19 cellular contexts compared by ENCODE assay signal in the genomic region with DNA sequence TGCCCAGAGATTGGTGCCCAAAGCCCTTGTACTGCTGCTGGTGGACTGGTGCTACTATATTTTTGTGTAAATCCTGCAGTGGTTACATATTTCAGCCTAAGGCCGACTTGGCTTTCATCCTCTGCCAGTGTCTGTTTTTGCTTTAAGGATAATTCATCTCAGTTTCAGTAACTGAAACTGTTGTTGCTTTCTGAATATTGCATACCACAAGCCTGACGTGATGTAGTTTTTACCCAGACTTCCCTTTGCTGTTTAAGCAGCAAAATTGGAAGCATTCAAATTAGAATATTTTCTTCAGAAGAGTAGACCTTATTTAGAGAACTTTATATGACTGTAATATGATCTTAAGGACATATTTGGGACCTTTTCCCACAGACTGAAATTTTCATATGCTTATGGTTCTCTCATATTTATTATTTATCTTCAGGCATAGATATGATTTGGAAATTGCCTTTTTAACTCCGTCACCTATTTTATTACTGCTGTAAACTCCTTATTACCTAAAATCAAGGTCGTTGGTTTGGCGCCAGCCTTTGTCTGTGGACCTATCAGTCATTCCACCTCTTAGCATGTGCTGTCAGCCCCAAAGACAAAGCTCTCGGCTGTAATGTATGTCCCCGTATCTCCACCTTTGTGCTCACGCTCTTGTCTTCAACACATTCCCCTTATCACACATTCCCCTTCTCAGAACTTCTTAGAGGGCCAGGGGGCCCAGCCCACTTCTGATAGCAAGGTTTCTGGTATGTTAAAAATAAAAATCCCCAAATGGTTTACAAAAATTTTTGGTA.
DNase-seq lines count a peak whose midpoint lies in the region; ATAC-seq and TF ChIP-seq lines count a peak whose summit lies in the region.
"Had no signal": no experiment of that assay in that cellular context is flagged by ENCODE, and none has a peak within 500 bp of the region (broad histone marks: within the 10 kb centered on the region; RNA-seq: fewer than 3 reads in every experiment).

No MANE protein-coding gene starts in this region.

- no peak overlapping the region for H3K4me3 ChIP-seq in hepatocyte
- H3K4me3 ChIP-seq: right lobe of liver had no signal

- H3K9me2 ChIP-seq in hepatocyte (replicated peaks; ENCODE audit: insufficient read depth): no peaks in the 10 kb centered on the region

- no peak overlapping the region for H3K4me2 ChIP-seq in hepatocyte

- no peaks in the 10 kb centered on the region for H3K9me3 Mint-ChIP-seq in activated CD8-positive, alpha-beta memory T cell treated with anti-CD3 and anti-CD28 coated beads, Interleukin-2, amount 10 ng/mL, durations not matched to agents 7 days and 5 days (ENCODE audit: low read depth)
- H3K9me3 Mint-ChIP-seq: brain; CD8-positive, alpha-beta memory T cell had no signal

- H3K79me2 ChIP-seq in hepatocyte: no peaks in the 10 kb centered on the region

- peaks cover 3% of the 10 kb centered on the region for H3K27me3 Mint-ChIP-seq in activated CD8-positive, alpha-beta memory T cell treated with anti-CD3 and anti-CD28 coated beads, Interleukin-2, amount 10 ng/mL, durations not matched to agents 7 days and 5 days
- H3K27me3 Mint-ChIP-seq: brain had no signal

- no peak for TF ChIP-seq CTCF in hepatocyte (IDR thresholded peaks at IDR 0.05; ENCODE audit: poor library complexity)

- DNase-seq in Right ventricle myocardium superior: no peak
- no peak for DNase-seq in cardiac septum (ENCODE audit: low spot score)
- DNase-seq in dedifferentiated amniotic fluid mesenchymal stem cell (ENCODE audit: extremely low spot score): peak; percentile 75
- peak; percentile 27 for DNase-seq in hepatocyte (ENCODE audit: low spot score)
- no peak for DNase-seq in activated CD8-positive, alpha-beta memory T cell treated with anti-CD3 and anti-CD28 coated beads, Interleukin-2, amount 10 ng/mL, durations not matched to agents 7 days and 5 days
- no peak for DNase-seq in iPS-NIHi11 (ENCODE audit: low spot score)
- no peak for DNase-seq in NCI-H1930 (lab: John Stamatoyannopoulos, UW)
- DNase-seq: activated CD4-positive, CD25-positive, alpha-beta regulatory T cell; activated naive CD4-positive, alpha-beta T cell; CD8-positive, alpha-beta memory T cell; effector memory CD4-positive, alpha-beta T cell; KBM-7; kidney; NCI-H1092; NCI-H2171; right lobe of liver had no signal

- CTCF ChIA-PET in activated CD8-positive, alpha-beta memory T cell treated with anti-CD3 and anti-CD28 coated beads, Interleukin-2, amount 10 ng/mL, durations not matched to agents 7 days and 5 days (lab: Charles Lee): no interaction called here

- H3K9me3 ChIP-seq in hepatocyte (ENCODE audit: low read depth): no peaks in the 10 kb centered on the region
- H3K9me3 ChIP-seq: right lobe of liver had no signal

- no peak overlapping the region for H3K4me3 Mint-ChIP-seq in activated CD8-positive, alpha-beta memory T cell treated with anti-CD3 and anti-CD28 coated beads, Interleukin-2, amount 10 ng/mL, durations not matched to agents 7 days and 5 days
- H3K4me3 Mint-ChIP-seq: brain had no signal

- H3K27ac ChIP-seq in hepatocyte: peak overlapping the region; percentile 65
- H3K27ac ChIP-seq: right lobe of liver had no signal

- H3K27me3 ChIP-seq in hepatocyte: no peaks in the 10 kb centered on the region
- H3K27me3 ChIP-seq: right lobe of liver had no signal

- peaks cover 3% of the 10 kb centered on the region for H3K4me1 Mint-ChIP-seq in activated CD8-positive, alpha-beta memory T cell treated with anti-CD3 and anti-CD28 coated beads, Interleukin-2, amount 10 ng/mL, durations not matched to agents 7 days and 5 days
- H3K4me1 Mint-ChIP-seq: CD8-positive, alpha-beta memory T cell had no signal

- H4K20me1 ChIP-seq in hepatocyte (ENCODE audit: insufficient read depth, poor library complexity, severe bottlenecking): no peaks in the 10 kb centered on the region

- H2AFZ ChIP-seq in hepatocyte: no peak overlapping the region

- H3K27ac Mint-ChIP-seq in activated CD8-positive, alpha-beta memory T cell treated with anti-CD3 and anti-CD28 coated beads, Interleukin-2, amount 10 ng/mL, durations not matched to agents 7 days and 5 days: no peak overlapping the region
- H3K27ac Mint-ChIP-seq: CD8-positive, alpha-beta memory T cell had no signal

- no peaks in the 10 kb centered on the region for H3K36me3 ChIP-seq in hepatocyte (replicated peaks; ENCODE audit: insufficient read depth, low read depth)
- H3K36me3 ChIP-seq: right lobe of liver had no signal

- no peaks in the 10 kb centered on the region for H3K4me1 ChIP-seq in hepatocyte (ENCODE audit: insufficient read depth)
- H3K4me1 ChIP-seq: right lobe of liver had no signal

- ATAC-seq in Right ventricle myocardium superior (ENCODE audit: poor library complexity): peak; percentile 4
- no peak for ATAC-seq in HG03139 (IDR thresholded peaks at IDR 0.05; ENCODE audit: unreplicated experiment)
- no peak for ATAC-seq in activated CD8-positive, alpha-beta memory T cell treated with anti-CD3 and anti-CD28 coated beads, Interleukin-2, amount 10 ng/mL, durations not matched to agents 7 days and 5 days
- ATAC-seq: HCT116, right lobe of liver had no signal

- intact Hi-C loops in Right ventricle myocardium superior (cut with DNase I): no loop called here
- intact Hi-C loops in cardiac septum (cut with DNase I): loop anchor here (10.0 kb wide), 1 partner anchor 239 kb away; no protein-coding TSS in a partner anchor

- 56% methylated on average over 8 of the region's 8 CpGs for WGBS in hepatocyte (ENCODE audit: low lambda C conversion rate, missing lambda C conversion rate)

- H3K36me3 Mint-ChIP-seq in activated CD8-positive, alpha-beta memory T cell treated with anti-CD3 and anti-CD28 coated beads, Interleukin-2, amount 10 ng/mL, durations not matched to agents 7 days and 5 days: no peaks in the 10 kb centered on the region
- H3K36me3 Mint-ChIP-seq: brain; CD8-positive, alpha-beta memory T cell had no signal

Comparison
In these comparisons a context has a peak if more than half of its experiments do, and no peak if none do; other contexts are left out.
1. DNase-seq: peak in dedifferentiated amniotic fluid mesenchymal stem cell (single experiment) and hepatocyte (single experiment); none in Right ventricle myocardium superior (single experiment), cardiac septum (single experiment), activated CD8-positive, alpha-beta memory T cell treated with anti-CD3 and anti-CD28 coated beads, Interleukin-2, amount 10 ng/mL, durations not matched to agents 7 days and 5 days (single experiment), iPS-NIHi11 (single experiment) and NCI-H1930 (0 of 2).